In genomic region chr21:41068411-41069304, GRCh38 we compare ENCODE assay signal across 8 cellular contexts.
A peak's percentile ranks its signal among the peaks of the same experiment; 100 is the strongest.
DNase-seq lines count a peak whose midpoint lies in the region; ATAC-seq and TF ChIP-seq lines count a peak whose summit lies in the region.

No MANE protein-coding gene starts in this region.

- peak; percentile 69 to 90 (median 86) for TF ChIP-seq CTCF in right lobe of liver (IDR thresholded peaks at IDR 0.05)

- POLR2A ChIA-PET in activated CD4-positive, alpha-beta T cell treated with anti-CD3 and anti-CD28 coated beads, Interleukin-2, amount 10 ng/mL, durations not matched to agents 7 days and 5 days (lab: Charles Lee), result no interaction called here

- no peaks in the 10 kb centered on the region for H3K9me3 ChIP-seq in right lobe of liver

- no peak overlapping the region for H3K27ac Mint-ChIP-seq in activated CD4-positive, alpha-beta T cell treated with anti-CD3 and anti-CD28 coated beads, Interleukin-2, amount 10 ng/mL, durations not matched to agents 7 days and 5 days

- H3K4me3 ChIP-seq in right lobe of liver, result peak overlapping the region in 1 of 3 donors; percentile 22

- intact Hi-C loops in right lobe of liver (cut with DNase I), result no loop called here

- no peaks in the 10 kb centered on the region for H3K36me3 Mint-ChIP-seq in activated CD4-positive, alpha-beta T cell treated with anti-CD3 and anti-CD28 coated beads, Interleukin-2, amount 10 ng/mL, durations not matched to agents 7 days and 5 days (ENCODE audit: low read depth)

- CTCF ChIA-PET in activated CD4-positive, alpha-beta T cell treated with anti-CD3 and anti-CD28 coated beads, Interleukin-2, amount 10 ng/mL, durations not matched to agents 7 days and 5 days (lab: Charles Lee), result interaction anchor here (0.6 kb wide), 1 partner anchor 1190 kb away, joined by 4 read pairs; no protein-coding TSS in a partner anchor

- H3K27me3 Mint-ChIP-seq in activated CD4-positive, alpha-beta T cell treated with anti-CD3 and anti-CD28 coated beads, Interleukin-2, amount 10 ng/mL, durations not matched to agents 7 days and 5 days, result peaks cover 17% of the 10 kb centered on the region

- peak; percentile 89 for DNase-seq in ELF-1 (ENCODE audit: low read depth, low spot score)
- DNase-seq in NCI-H446 treated with DMSO at 0.1 percent for 48 hours (lab: John Stamatoyannopoulos, UW), result peak; percentile 63
- peak; percentile 72 for DNase-seq in activated CD4-positive, alpha-beta T cell treated with anti-CD3 and anti-CD28 coated beads, Interleukin-2, amount 10 ng/mL, durations not matched to agents 7 days and 5 days
- DNase-seq in dermis blood vessel endothelial cell, result peak; percentile 79
- peak; percentile 79 to 86 (median 85) for DNase-seq in right lobe of liver
- DNase-seq in stimulated activated CD4-positive, alpha-beta T cell treated with anti-CD3 and anti-CD28 coated beads, TNF-alpha, amount 100 ng/mL, for 4 hours (ENCODE audit: low read depth in 3 of 3), result peak; percentile 6 to 34 (median 31)

- TF ChIP-seq POLR2A in right lobe of liver (IDR thresholded peaks at IDR 0.05), result no peak

- H3K9me3 Mint-ChIP-seq in activated CD4-positive, alpha-beta T cell treated with anti-CD3 and anti-CD28 coated beads, Interleukin-2, amount 10 ng/mL, durations not matched to agents 7 days and 5 days, result no peaks in the 10 kb centered on the region

- WGBS in right lobe of liver (ENCODE audit: insufficient coverage, low coverage, low lambda C conversion rate, missing lambda C conversion rate), result 8% methylated on average over 27 of the region's 37 CpGs

- no peaks in the 10 kb centered on the region for H3K4me1 ChIP-seq in right lobe of liver

- no peak overlapping the region for H3K27ac ChIP-seq in right lobe of liver

- ATAC-seq in HG03097 (IDR thresholded peaks at IDR 0.05; ENCODE audit: low FRiP score, unreplicated experiment) (peak; percentile 92), right lobe of liver (peak; percentile 92 to 98 (median 96)), GM18870 (IDR thresholded peaks at IDR 0.05; ENCODE audit: unreplicated experiment) (no peak)

- no peak overlapping the region for H3K4me3 Mint-ChIP-seq in activated CD4-positive, alpha-beta T cell treated with anti-CD3 and anti-CD28 coated beads, Interleukin-2, amount 10 ng/mL, durations not matched to agents 7 days and 5 days

- peaks cover 4% of the 10 kb centered on the region for H3K4me1 Mint-ChIP-seq in activated CD4-positive, alpha-beta T cell treated with anti-CD3 and anti-CD28 coated beads, Interleukin-2, amount 10 ng/mL, durations not matched to agents 7 days and 5 days

- no peaks in the 10 kb centered on the region for H3K36me3 ChIP-seq in right lobe of liver

- peaks cover 0 to 7% of the 10 kb centered on the region in 2 donors for H3K27me3 ChIP-seq in right lobe of liver

Comparison
In these comparisons a context has a peak if more than half of its experiments do, and no peak if none do; other contexts are left out.
1. DNase-seq: peak in every context shown above with its lines; median percentile 89 in ELF-1; 85 in right lobe of liver; 79 in dermis blood vessel endothelial cell; 72 in activated CD4-positive, alpha-beta T cell treated with anti-CD3 and anti-CD28 coated beads, Interleukin-2, amount 10 ng/mL, durations not matched to agents 7 days and 5 days; 63 in NCI-H446 treated with DMSO at 0.1 percent for 48 hours; 31 in stimulated activated CD4-positive, alpha-beta T cell treated with anti-CD3 and anti-CD28 coated beads, TNF-alpha, amount 100 ng/mL, for 4 hours.